Comparison of ENCODE assay signal across 7 cellular contexts in the genomic region with DNA sequence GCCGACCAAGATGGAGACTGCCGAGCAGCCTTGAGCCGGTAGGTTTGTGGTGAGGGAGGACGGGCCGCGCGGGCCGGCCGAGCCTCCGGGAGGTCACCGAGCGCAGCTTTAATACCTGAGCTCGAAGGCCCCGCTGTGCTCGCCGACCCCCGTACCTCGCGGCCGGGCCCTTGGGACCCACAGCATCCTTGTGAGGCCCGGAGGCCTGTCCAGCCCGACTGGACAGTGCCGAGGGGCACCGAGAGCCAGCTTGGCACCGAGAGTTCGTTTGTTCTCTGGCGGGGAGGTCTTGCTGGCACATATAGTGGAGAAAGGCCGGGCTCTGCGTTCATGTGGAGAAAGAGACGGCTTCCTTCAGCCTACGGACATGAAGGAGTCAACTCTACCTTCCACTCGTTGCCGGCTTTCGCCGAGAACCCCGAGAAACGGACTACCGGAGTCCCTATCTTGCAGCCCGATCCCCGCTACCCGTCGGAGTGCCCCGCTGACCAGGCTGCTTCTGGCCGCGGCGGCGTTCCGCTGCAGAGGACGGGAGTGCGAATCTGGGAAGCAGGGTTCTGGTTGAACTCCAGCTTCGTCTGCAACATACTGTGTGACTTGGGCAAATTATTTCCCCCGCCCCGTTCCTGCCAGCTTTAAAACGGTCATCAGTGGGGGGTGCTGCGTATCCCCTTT. TPM values are rescaled to one million over a fixed set of nuclear protein-coding genes. Genes with fewer than 3 reads are reported as not detected.
A peak's percentile ranks its signal among the peaks of the same experiment; 100 is the strongest.
DNase-seq lines count a peak whose midpoint lies in the region; ATAC-seq and TF ChIP-seq lines count a peak whose summit lies in the region.

No MANE protein-coding gene starts in this region.

- H3K36me3 ChIP-seq in PC-3 (ENCODE audit: low read depth, low read length) (0 out of 2 replicates have a peak, but pooled peaks cover 5% of the 10 kb centered on the region), neutrophil (peaks cover 31% of the 10 kb centered on the region)

- no peaks in the 10 kb centered on the region for H3K9me2 ChIP-seq in PC-3 (replicated peaks; ENCODE audit: low read length)

- DNase-seq in PC-3 (no peak), epithelial cell of proximal tubule (ENCODE audit: low read depth) (no peak), NCI-H774 (lab: John Stamatoyannopoulos, UW) (no peak), NK-92 (lab: John Stamatoyannopoulos, UW; ENCODE audit: unreplicated experiment) (no peak)
- DNase-seq in stimulated activated naive CD4-positive, alpha-beta T cell (lab: John Stamatoyannopoulos, UW) = no peak

- no peak for TF ChIP-seq CTCF in PC-3 (conservative IDR thresholded peaks at IDR 0.05; ENCODE audit: low read depth, low read length)
- TF ChIP-seq CTCF in epithelial cell of proximal tubule (conservative IDR thresholded peaks at IDR 0.05; ENCODE audit: low read depth, low read length) = no peak
- TF ChIP-seq CTCF in neutrophil (IDR thresholded peaks at IDR 0.05) = no peak

- H3K79me2 ChIP-seq in PC-3 (ENCODE audit: low read length) = peaks cover 31% of the 10 kb centered on the region

- peak overlapping the region; percentile 57; the same call in 1 of the 2 replicates for H2AFZ ChIP-seq in PC-3 (ENCODE audit: low read length)

- intact Hi-C loops in PC-3 (cut with micrococcal nuclease) = loop anchor here (1.0 to 5.0 kb wide), 3 partner anchors 19 to 219 kb away; partner anchors contain the start of gene CD81

- peak overlapping the region; percentile 98 for H3K4me3 ChIP-seq in PC-3 (ENCODE audit: low read length)
- peak overlapping the region; percentile 83 for H3K4me3 ChIP-seq in epithelial cell of proximal tubule (ENCODE audit: low read depth, low read length)
- peak overlapping the region; percentile 83 to 92 for H3K4me3 ChIP-seq in neutrophil (ENCODE audit: low read depth in 1 of 2, low read length in 1 of 2)

- H3K27me3 ChIP-seq in PC-3 (ENCODE audit: low read length) = no peaks in the 10 kb centered on the region
- H3K27me3 ChIP-seq in neutrophil = no peaks in the 10 kb centered on the region

- CTCF ChIA-PET in PC-3 (lab: Charles Lee) = interaction anchor here (0.6 to 1.3 kb wide), 3 partner anchors 18 to 76 kb away, joined by 4 to 21 read pairs (median 4); no protein-coding TSS in a partner anchor

- peak overlapping the region; percentile 99 for H3K4me2 ChIP-seq in PC-3 (ENCODE audit: low read length)

- no peaks in the 10 kb centered on the region for H3F3A ChIP-seq in PC-3 (ENCODE audit: low read length, unreplicated experiment)

- ATAC-seq in GM21515 (IDR thresholded peaks at IDR 0.05; ENCODE audit: unreplicated experiment) (peak; percentile 5), PC-3 (peak; percentile 1)

- BruUV-seq in PC-3 (replicated peaks; lab: Mats Ljungman, UMichigan) = TSS peak; percentile 69

- H3K9ac ChIP-seq in PC-3 (ENCODE audit: low read length) = peak overlapping the region; percentile 97

- POLR2A ChIA-PET in PC-3 (lab: Charles Lee; ENCODE audit: unreplicated experiment) = interaction anchor here (0.6 to 1.0 kb wide), 5 partner anchors 10 to 214 kb away, joined by 3 to 13 read pairs (median 5); no protein-coding TSS in a partner anchor

- H3K9me3 ChIP-seq in PC-3 (ENCODE audit: low read length) (no peaks in the 10 kb centered on the region), neutrophil (no peaks in the 10 kb centered on the region)

- no peaks in the 10 kb centered on the region for H4K20me1 ChIP-seq in PC-3 (ENCODE audit: low read length)

- H3K27ac ChIP-seq in PC-3 (ENCODE audit: low read length) (peak overlapping the region; percentile 45), neutrophil (peak overlapping the region; percentile 96)

- H3K4me1 ChIP-seq in PC-3 (ENCODE audit: insufficient read depth, low read length) = peaks cover 11% of the 10 kb centered on the region
- peaks cover 21 to 25% of the 10 kb centered on the region in 2 experiments for H3K4me1 ChIP-seq in neutrophil (ENCODE audit: control insufficient read depth in 1 of 2, insufficient read depth in 1 of 2, low read depth in 1 of 2, low read length in 1 of 2)

RNA-seq across cellular contexts. Expression of gene TSSC4, which starts 0.3 kb away (rescaled TPM):
- total RNA-seq in PC-3 (2014; rRNA removed) = 88.3 and 98.5 TPM in 2 replicates
- total RNA-seq in epithelial cell of proximal tubule = 40.0 and 55.2 TPM in 2 replicates

RNA-seq across cellular contexts. Expression of gene CD81, which starts 23.8 kb away (rescaled TPM):
- total RNA-seq in PC-3 (2014; rRNA removed) = 134 and 140 TPM in 2 replicates
- total RNA-seq in epithelial cell of proximal tubule = 179 and 183 TPM in 2 replicates

RNA-seq across cellular contexts. Expression of gene TRPM5, which starts 43.4 kb away (rescaled TPM):
- 0.06 TPM in 1 of 2 replicates, not detected in the other for total RNA-seq in PC-3 (2014; rRNA removed)
- not detected in 2 replicates for total RNA-seq in epithelial cell of proximal tubule

RNA-seq across cellular contexts. Expression of gene KCNQ1, which starts 43.9 kb away (rescaled TPM):
- total RNA-seq in PC-3 (2014; rRNA removed) (0.40 and 3.0 TPM in 2 replicates), epithelial cell of proximal tubule (0.46 and 1.4 TPM in 2 replicates)
